21 cellular contexts compared by ENCODE assay signal in the genomic region with DNA sequence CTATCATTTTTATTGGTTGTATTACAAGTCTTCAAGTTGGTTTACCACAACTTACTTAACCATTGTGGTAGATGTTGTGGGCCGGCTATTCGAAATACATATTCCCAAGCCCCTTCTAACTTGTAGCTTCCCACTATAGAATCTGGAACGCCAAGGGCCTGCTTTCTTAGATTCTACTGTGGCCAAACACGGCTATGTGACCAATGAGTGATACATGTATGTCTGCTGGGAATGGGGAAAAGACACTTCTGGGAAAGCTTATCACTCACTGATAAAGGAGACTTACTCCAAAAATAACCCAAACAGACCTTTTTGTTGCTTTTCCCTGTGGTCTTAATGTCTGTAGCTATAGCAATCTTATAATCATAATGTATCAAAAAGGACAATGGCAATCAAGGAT.
"Had no signal": no experiment of that assay in that cellular context is flagged by ENCODE, and none has a peak within 500 bp of the region (broad histone marks: within the 10 kb centered on the region; RNA-seq: fewer than 3 reads in every experiment).

No MANE protein-coding gene starts in this region.

- FAIRE-seq: colon, endothelial cell of umbilical vein, frontal cortex, islet of Langerhans, keratinocyte had no signal

- H3K4me3 ChIP-seq: coronary artery, dorsolateral prefrontal cortex, esophagus muscularis mucosa, gastroesophageal sphincter, heart left ventricle, left lung, lower lobe of right lung, mucosa of descending colon had no signal

- H3K9me3 ChIP-seq: esophagus muscularis mucosa, gastroesophageal sphincter, heart left ventricle, left lung, lower lobe of right lung, mucosa of descending colon had no signal

- H3K27me3 ChIP-seq: dorsolateral prefrontal cortex, esophagus muscularis mucosa, foreskin keratinocyte, gastroesophageal sphincter, heart left ventricle, left lung had no signal

- ATAC-seq: gastroesophageal sphincter, left lung, lower lobe of right lung, mucosa of descending colon had no signal

- H3K4me1 ChIP-seq: esophagus muscularis mucosa, gastroesophageal sphincter, left lung, lower lobe of right lung had no signal

- H3K27ac ChIP-seq: coronary artery, dorsolateral prefrontal cortex, esophagus muscularis mucosa, foreskin keratinocyte, gastroesophageal sphincter, left lung, lower lobe of right lung had no signal

- H3K36me3 ChIP-seq: esophagus muscularis mucosa, gastroesophageal sphincter, heart left ventricle, left lung, lower lobe of right lung had no signal

- DNase-seq: dermis blood vessel endothelial cell; dorsolateral prefrontal cortex; effector CD4-positive, alpha-beta T cell; effector memory CD4-positive, alpha-beta T cell; heart left ventricle; hippocampal formation; left cardiac atrium; left lung; lower lobe of right lung; mesenchymal stem cell; mucosa of descending colon; naive B cell had no signal
